26 cellular contexts compared by ENCODE assay signal in the genomic region with DNA sequence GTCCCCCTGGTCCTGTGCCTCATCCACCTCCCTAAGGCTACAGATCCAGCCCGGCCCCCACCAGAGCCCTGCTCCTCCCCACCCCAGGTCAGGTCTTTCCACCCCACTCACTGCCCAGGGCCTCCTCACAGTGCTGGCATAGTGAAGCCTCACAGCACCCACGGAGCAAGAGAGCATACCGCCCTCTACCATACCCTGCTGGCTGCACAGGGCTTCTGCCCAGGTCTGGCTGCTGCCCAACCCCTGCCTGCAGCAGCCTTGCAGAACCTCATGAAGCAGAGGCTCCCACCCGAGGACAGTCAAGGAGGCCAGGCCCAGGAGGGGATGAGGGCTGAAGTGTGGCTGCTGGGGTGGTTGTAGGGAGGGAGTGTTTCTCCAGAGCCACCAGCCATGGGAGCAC. TPM values are rescaled to one million over a fixed set of nuclear protein-coding genes. Genes with fewer than 3 reads are reported as not detected.
A peak's percentile ranks its signal among the peaks of the same experiment; 100 is the strongest.
DNase-seq lines count a peak whose midpoint lies in the region; ATAC-seq and TF ChIP-seq lines count a peak whose summit lies in the region.
"Had no signal": no experiment of that assay in that cellular context is flagged by ENCODE, and none has a peak within 500 bp of the region (broad histone marks: within the 10 kb centered on the region; RNA-seq: fewer than 3 reads in every experiment).

No MANE protein-coding gene starts in this region.

- no peaks in the 10 kb centered on the region for H3K36me3 Mint-ChIP-seq in activated naive CD8-positive, alpha-beta T cell treated with anti-CD3 and anti-CD28 coated beads, Interleukin-2, amount 50 U/mL, for 24 hours (ENCODE audit: low read depth)
- H3K36me3 Mint-ChIP-seq: activated naive CD4-positive, alpha-beta T cell treated with anti-CD3 and anti-CD28 coated beads, Interleukin-2, amount 50 U/mL, for 24 hours; natural killer cell treated with Interleukin-12 subunit alpha and Interleukin-12 subunit beta and Interleukin-15 and Interleukin-18, amount 100 ng/mL, for 72 hours had no signal

- no peaks in the 10 kb centered on the region for H3K36me3 ChIP-seq in stomach
- H3K36me3 ChIP-seq: ascending aorta, SJCRH30 had no signal

- WGBS in stomach, 5 donors: 44 to 54% (median 47%) methylated on average over 2 to 4 of the region's 4 CpGs

- no peaks in the 10 kb centered on the region for H3K9me3 Mint-ChIP-seq in activated naive CD8-positive, alpha-beta T cell treated with anti-CD3 and anti-CD28 coated beads, Interleukin-2, amount 50 U/mL, for 24 hours
- H3K9me3 Mint-ChIP-seq: activated naive CD4-positive, alpha-beta T cell treated with anti-CD3 and anti-CD28 coated beads, Interleukin-2, amount 50 U/mL, for 24 hours; natural killer cell treated with Interleukin-12 subunit alpha and Interleukin-12 subunit beta and Interleukin-15 and Interleukin-18, amount 100 ng/mL, for 72 hours had no signal

- peak; percentile 59 for DNase-seq in activated effector memory CD4-positive, alpha-beta T cell treated with anti-CD3 and anti-CD28 coated beads, Interleukin-2, amount 50 U/mL, for 16 hours
- DNase-seq in activated effector memory CD4-positive, alpha-beta T cell treated with Interleukin-2 at 50 U/mL for 16 hours: no peak
- DNase-seq in ecto neural progenitor cell (ENCODE audit: low spot score): peak; percentile 49
- peak; percentile 23 for DNase-seq in stomach
- DNase-seq in NCI-H128 (lab: John Stamatoyannopoulos, UW; ENCODE audit: unreplicated experiment): no peak
- no peak for DNase-seq in activated naive CD8-positive, alpha-beta T cell treated with anti-CD3 and anti-CD28 coated beads, Interleukin-2, amount 50 U/mL, for 24 hours
- DNase-seq: activated CD4-positive, alpha-beta T cell treated with anti-CD3 and anti-CD28 coated beads for 4 hours; COR-L47; EL; foreskin fibroblast; GM23248; midbrain; NCI-H1417 treated with DMSO at 0.1 percent for 48 hours; NCI-H446; PC-9; SJCRH30 had no signal

- TF ChIP-seq CTCF in stomach (IDR thresholded peaks at IDR 0.05): no peak

- H3K27ac Mint-ChIP-seq in activated naive CD8-positive, alpha-beta T cell treated with anti-CD3 and anti-CD28 coated beads, Interleukin-2, amount 50 U/mL, for 24 hours: no peak overlapping the region
- H3K27ac Mint-ChIP-seq: activated naive CD4-positive, alpha-beta T cell treated with anti-CD3 and anti-CD28 coated beads, Interleukin-2, amount 50 U/mL, for 24 hours; natural killer cell treated with Interleukin-12 subunit alpha and Interleukin-12 subunit beta and Interleukin-15 and Interleukin-18, amount 100 ng/mL, for 72 hours had no signal

- peaks cover 28% of the 10 kb centered on the region for H3K27me3 Mint-ChIP-seq in activated naive CD8-positive, alpha-beta T cell treated with anti-CD3 and anti-CD28 coated beads, Interleukin-2, amount 50 U/mL, for 24 hours

- no peaks in the 10 kb centered on the region for H3K4me1 Mint-ChIP-seq in activated naive CD8-positive, alpha-beta T cell treated with anti-CD3 and anti-CD28 coated beads, Interleukin-2, amount 50 U/mL, for 24 hours

- ATAC-seq in activated naive CD8-positive, alpha-beta T cell treated with anti-CD3 and anti-CD28 coated beads, Interleukin-2, amount 50 U/mL, for 24 hours: no peak
- ATAC-seq: natural killer cell treated with Interleukin-12 subunit alpha and Interleukin-12 subunit beta and Interleukin-15 and Interleukin-18, amount 100 ng/mL, for 72 hours; right cardiac atrium had no signal

- no peak for TF ChIP-seq EP300 in stomach (IDR thresholded peaks at IDR 0.05)

- H3K9me3 ChIP-seq in stomach: no peaks in the 10 kb centered on the region
- H3K9me3 ChIP-seq: ascending aorta, SJCRH30 had no signal

- no peak overlapping the region for H3K4me3 Mint-ChIP-seq in activated naive CD8-positive, alpha-beta T cell treated with anti-CD3 and anti-CD28 coated beads, Interleukin-2, amount 50 U/mL, for 24 hours
- H3K4me3 Mint-ChIP-seq: activated naive CD4-positive, alpha-beta T cell treated with anti-CD3 and anti-CD28 coated beads, Interleukin-2, amount 50 U/mL, for 24 hours; natural killer cell treated with Interleukin-12 subunit alpha and Interleukin-12 subunit beta and Interleukin-15 and Interleukin-18, amount 100 ng/mL, for 72 hours had no signal

- intact Hi-C loops in stomach (cut with DNase I; ENCODE audit: low total_unique reads): no loop called here

- peaks cover 20 to 27% (median 25%) of the 10 kb centered on the region in 4 donors for H3K4me1 ChIP-seq in stomach
- H3K4me1 ChIP-seq: ascending aorta, parathyroid adenoma, SJCRH30 had no signal

- no peak overlapping the region for H3K4me3 ChIP-seq in stomach
- H3K4me3 ChIP-seq: ascending aorta, GM23248, PC-9, SJCRH30 had no signal

- H3K27me3 ChIP-seq in stomach: peaks cover 11 to 100% (median 87%) of the 10 kb centered on the region in 3 donors
- H3K27me3 ChIP-seq: SJCRH30 had no signal

- TF ChIP-seq POLR2A in stomach (IDR thresholded peaks at IDR 0.05): no peak

- no peak overlapping the region for H3K27ac ChIP-seq in stomach
- H3K27ac ChIP-seq: ascending aorta, GM23248, parathyroid adenoma, PC-9, SJCRH30 had no signal

RNA-seq across cellular contexts. Expression of gene ARF1, which starts 19.7 kb away (rescaled TPM):
- total RNA-seq in stomach: 100 to 1,000 TPM; 111 to 289 (median 131) TPM
- polyA plus RNA-seq in stomach: 100 to 1,000 TPM; 230 to 310 (median 271) TPM

RNA-seq across cellular contexts. Expression of gene C1orf35, which starts 40.3 kb away (rescaled TPM):
- total RNA-seq in stomach: 10 to 100 TPM in 2 of 5 donors, 1 to 10 TPM in 2, under 1 TPM in 1; 0.58 to 94.7 (median 5.0) TPM
- 10 to 100 TPM; 12.8 to 30.5 (median 20.0) TPM for polyA plus RNA-seq in stomach

RNA-seq across cellular contexts. Expression of gene MRPL55, which starts 46.3 kb away (rescaled TPM):
- 100 to 1,000 TPM in 1 of 5 donors, 10 to 100 TPM in 4; 18.7 to 101 (median 77.4) TPM for total RNA-seq in stomach
- 100 to 1,000 TPM; 136 to 158 (median 156) TPM for polyA plus RNA-seq in stomach

RNA-seq across cellular contexts. Expression of gene WNT3A, which starts 56.0 kb away (rescaled TPM):
- not detected for total RNA-seq in stomach
- under 1 TPM in 2 of 3 donors, not detected in 1; 0.31 to 0.90 TPM for polyA plus RNA-seq in stomach
- total RNA-seq: ascending aorta; epithelial cell of proximal tubule; GM23248; liver; natural killer cell treated with Interleukin-12 subunit alpha and Interleukin-12 subunit beta and Interleukin-15 and Interleukin-18, amount 100 ng/mL, for 72 hours; right cardiac atrium; SJCRH30; T-helper 1 cell treated with Interleukin-12 subunit alpha and Interleukin-12 subunit beta and Interleukin-4 antibody, amounts not matched to agents 30 ng/mL and 1 ng/mL, for 36 hours; urinary bladder had no signal
- polyA plus RNA-seq: BJ, GM23248, liver, right cardiac atrium, urinary bladder had no signal

Comparison
In these comparisons a context has a peak if more than half of its experiments do, and no peak if none do; other contexts are left out.
1. DNase-seq: peak in activated effector memory CD4-positive, alpha-beta T cell treated with anti-CD3 and anti-CD28 coated beads, Interleukin-2, amount 50 U/mL, for 16 hours (single experiment), ecto neural progenitor cell (single experiment) and stomach (single experiment); none in activated effector memory CD4-positive, alpha-beta T cell treated with Interleukin-2 at 50 U/mL for 16 hours (single experiment), NCI-H128 (single experiment) and activated naive CD8-positive, alpha-beta T cell treated with anti-CD3 and anti-CD28 coated beads, Interleukin-2, amount 50 U/mL, for 24 hours (single experiment).